ENCODE assay signal across 24 cellular contexts in the genomic region with DNA sequence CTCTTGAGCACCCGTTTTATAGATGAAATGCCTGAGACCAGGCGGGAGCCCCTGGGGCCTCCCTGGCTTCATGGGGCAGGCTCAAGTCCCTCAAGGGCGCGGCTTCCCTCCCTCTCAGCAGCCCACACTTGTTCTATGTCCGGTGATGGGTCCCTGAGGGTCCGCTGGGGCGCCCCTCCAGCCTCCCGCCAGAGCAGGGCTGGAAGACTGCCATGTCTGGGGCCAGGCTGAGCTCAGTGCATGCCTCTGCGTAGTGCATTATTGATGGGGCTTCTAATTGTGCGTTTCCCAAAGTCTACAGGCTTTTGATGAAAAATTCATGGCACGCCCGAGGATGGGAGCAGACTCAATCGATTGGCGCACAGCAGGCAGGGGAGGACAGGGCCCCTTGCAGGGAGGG. TPM values are rescaled to one million over a fixed set of nuclear protein-coding genes. Genes with fewer than 3 reads are reported as not detected.
DNase-seq lines count a peak whose midpoint lies in the region; ATAC-seq lines count a peak whose summit lies in the region.
"Had no signal": no experiment of that assay in that cellular context is flagged by ENCODE, and none has a peak within 500 bp of the region (broad histone marks: within the 10 kb centered on the region; RNA-seq: fewer than 3 reads in every experiment).

No MANE protein-coding gene starts in this region.

- no peaks in the 10 kb centered on the region for H3K27me3 Mint-ChIP-seq in activated naive CD8-positive, alpha-beta T cell treated with anti-CD3 and anti-CD28 coated beads, Interleukin-2, amount 10 ng/mL, durations not matched to agents 7 days and 5 days
- H3K27me3 Mint-ChIP-seq in stimulated activated memory B cell treated with anti-CD40 and anti-IgM and Interleukin-4, amounts not matched to agents 10 μg/mL and 1 μg/mL and 100 μg/mL, for 72 hours, result peaks cover 9% of the 10 kb centered on the region
- peaks cover 12% of the 10 kb centered on the region for H3K27me3 Mint-ChIP-seq in T-helper 17 cell
- H3K27me3 Mint-ChIP-seq: activated CD4-positive, alpha-beta T cell treated with anti-CD3 and anti-CD28 coated beads, Interleukin-2, amount 10 ng/mL, durations not matched to agents 24 days and 14 days; B cell had no signal

- ATAC-seq in activated naive CD8-positive, alpha-beta T cell treated with anti-CD3 and anti-CD28 coated beads, Interleukin-2, amount 10 ng/mL, durations not matched to agents 7 days and 5 days (ENCODE audit: low read depth), result no peak
- ATAC-seq in left ventricle myocardium superior (peak; percentile 18), T-helper 17 cell (no peak)
- ATAC-seq in stimulated activated memory B cell treated with anti-CD40 and anti-IgM and Interleukin-4, amounts not matched to agents 10 μg/mL and 1 μg/mL and 100 μg/mL, for 72 hours, result no peak

- peaks cover 66% of the 10 kb centered on the region for H3K4me1 Mint-ChIP-seq in activated naive CD8-positive, alpha-beta T cell treated with anti-CD3 and anti-CD28 coated beads, Interleukin-2, amount 10 ng/mL, durations not matched to agents 7 days and 5 days
- H3K4me1 Mint-ChIP-seq in stimulated activated memory B cell treated with anti-CD40 and anti-IgM and Interleukin-4, amounts not matched to agents 10 μg/mL and 1 μg/mL and 100 μg/mL, for 72 hours, result peaks cover 43% of the 10 kb centered on the region
- peaks cover 13% of the 10 kb centered on the region for H3K4me1 Mint-ChIP-seq in T-helper 17 cell

- POLR2A ChIA-PET in activated naive CD8-positive, alpha-beta T cell treated with anti-CD3 and anti-CD28 coated beads, Interleukin-2, amount 10 ng/mL, durations not matched to agents 7 days and 5 days (lab: Charles Lee), result interaction anchor here (1.1 to 1.3 kb wide), 3 partner anchors 9 to 1136 kb away, joined by 3 to 6 read pairs (median 4); a partner anchor contains a TSS

- H3K27ac Mint-ChIP-seq in activated naive CD8-positive, alpha-beta T cell treated with anti-CD3 and anti-CD28 coated beads, Interleukin-2, amount 10 ng/mL, durations not matched to agents 7 days and 5 days, result peak overlapping the region; percentile 98
- peak overlapping the region; percentile 34 for H3K27ac Mint-ChIP-seq in stimulated activated memory B cell treated with anti-CD40 and anti-IgM and Interleukin-4, amounts not matched to agents 10 μg/mL and 1 μg/mL and 100 μg/mL, for 72 hours
- H3K27ac Mint-ChIP-seq in T-helper 17 cell, result no peak overlapping the region
- H3K27ac Mint-ChIP-seq: B cell, nephron progenitor cell had no signal

- H3K4me3 Mint-ChIP-seq in activated naive CD8-positive, alpha-beta T cell treated with anti-CD3 and anti-CD28 coated beads, Interleukin-2, amount 10 ng/mL, durations not matched to agents 7 days and 5 days, result peak overlapping the region; percentile 35
- no peak overlapping the region for H3K4me3 Mint-ChIP-seq in stimulated activated memory B cell treated with anti-CD40 and anti-IgM and Interleukin-4, amounts not matched to agents 10 μg/mL and 1 μg/mL and 100 μg/mL, for 72 hours
- H3K4me3 Mint-ChIP-seq in T-helper 17 cell, result no peak overlapping the region

- no peaks in the 10 kb centered on the region for H3K9me3 ChIP-seq in T-helper 17 cell (ENCODE audit: control insufficient read depth, low read length, poor library complexity, severe bottlenecking)
- H3K9me3 ChIP-seq: stomach, upper lobe of left lung had no signal

- intact Hi-C loops in left ventricle myocardium superior (cut with micrococcal nuclease), result no loop called here

- no peaks in the 10 kb centered on the region for H3K36me3 Mint-ChIP-seq in activated naive CD8-positive, alpha-beta T cell treated with anti-CD3 and anti-CD28 coated beads, Interleukin-2, amount 10 ng/mL, durations not matched to agents 7 days and 5 days
- no peaks in the 10 kb centered on the region for H3K36me3 Mint-ChIP-seq in stimulated activated memory B cell treated with anti-CD40 and anti-IgM and Interleukin-4, amounts not matched to agents 10 μg/mL and 1 μg/mL and 100 μg/mL, for 72 hours
- peaks cover 3% of the 10 kb centered on the region for H3K36me3 Mint-ChIP-seq in T-helper 17 cell (ENCODE audit: low read depth)

- H3K9me3 Mint-ChIP-seq in activated naive CD8-positive, alpha-beta T cell treated with anti-CD3 and anti-CD28 coated beads, Interleukin-2, amount 10 ng/mL, durations not matched to agents 7 days and 5 days, result no peaks in the 10 kb centered on the region
- H3K9me3 Mint-ChIP-seq in stimulated activated memory B cell treated with anti-CD40 and anti-IgM and Interleukin-4, amounts not matched to agents 10 μg/mL and 1 μg/mL and 100 μg/mL, for 72 hours, result no peaks in the 10 kb centered on the region
- H3K9me3 Mint-ChIP-seq: activated CD4-positive, alpha-beta T cell treated with anti-CD3 and anti-CD28 coated beads, Interleukin-2, amount 10 ng/mL, durations not matched to agents 24 days and 14 days; nephron progenitor cell had no signal

- DNase-seq in NCI-H748 (lab: John Stamatoyannopoulos, UW; ENCODE audit: unreplicated experiment) (peak; percentile 2), NCI-H748 treated with DMSO at 0.1 percent for 48 hours (lab: John Stamatoyannopoulos, UW) (no peak), left ventricle myocardium superior (peak; percentile 55), T-helper 17 cell (no peak), NCI-H1694 (lab: John Stamatoyannopoulos, UW) (no peak), NCI-H1417 treated with DMSO at 0.1 percent for 48 hours (lab: John Stamatoyannopoulos, UW) (no peak)
- DNase-seq in activated naive CD8-positive, alpha-beta T cell treated with anti-CD3 and anti-CD28 coated beads, Interleukin-2, amount 10 ng/mL, durations not matched to agents 7 days and 5 days, result peak; percentile 47
- DNase-seq: activated gamma-delta T cell; activated T-cell treated with anti-CD3 and anti-CD28 coated beads for 4 hours; anterior cingulate cortex; foreskin melanocyte; H7; KG1; kidney glomerular epithelial cell; NCI-H2081; NCI-H510A; nephron progenitor cell; SHP77; stimulated activated CD4-positive, alpha-beta T cell treated with anti-CD3 and anti-CD28 coated beads, Interleukin-4, amount 100 ng/mL, for 1 hour; stomach had no signal

RNA-seq across cellular contexts. Expression of a gene that starts 51.3 kb away (rescaled TPM):
- not detected for total RNA-seq in activated naive CD8-positive, alpha-beta T cell treated with anti-CD3 and anti-CD28 coated beads, Interleukin-2, amount 10 ng/mL, durations not matched to agents 7 days and 5 days
- total RNA-seq in left ventricle myocardium superior, result 0.55 TPM
- total RNA-seq in T-helper 17 cell, result not detected
- total RNA-seq: activated CD4-positive, alpha-beta T cell treated with anti-CD3 and anti-CD28 coated beads, Interleukin-2, amount 10 ng/mL, durations not matched to agents 24 days and 14 days; B cell had no signal

Comparison
In these comparisons a context has a peak if more than half of its experiments do, and no peak if none do; other contexts are left out.
1. DNase-seq: peak in NCI-H748 (single experiment), activated naive CD8-positive, alpha-beta T cell treated with anti-CD3 and anti-CD28 coated beads, Interleukin-2, amount 10 ng/mL, durations not matched to agents 7 days and 5 days (single experiment) and left ventricle myocardium superior (single experiment); none in NCI-H748 treated with DMSO at 0.1 percent for 48 hours (single experiment), T-helper 17 cell (0 of 3), NCI-H1694 (single experiment) and NCI-H1417 treated with DMSO at 0.1 percent for 48 hours (single experiment).